In the genomic region with DNA sequence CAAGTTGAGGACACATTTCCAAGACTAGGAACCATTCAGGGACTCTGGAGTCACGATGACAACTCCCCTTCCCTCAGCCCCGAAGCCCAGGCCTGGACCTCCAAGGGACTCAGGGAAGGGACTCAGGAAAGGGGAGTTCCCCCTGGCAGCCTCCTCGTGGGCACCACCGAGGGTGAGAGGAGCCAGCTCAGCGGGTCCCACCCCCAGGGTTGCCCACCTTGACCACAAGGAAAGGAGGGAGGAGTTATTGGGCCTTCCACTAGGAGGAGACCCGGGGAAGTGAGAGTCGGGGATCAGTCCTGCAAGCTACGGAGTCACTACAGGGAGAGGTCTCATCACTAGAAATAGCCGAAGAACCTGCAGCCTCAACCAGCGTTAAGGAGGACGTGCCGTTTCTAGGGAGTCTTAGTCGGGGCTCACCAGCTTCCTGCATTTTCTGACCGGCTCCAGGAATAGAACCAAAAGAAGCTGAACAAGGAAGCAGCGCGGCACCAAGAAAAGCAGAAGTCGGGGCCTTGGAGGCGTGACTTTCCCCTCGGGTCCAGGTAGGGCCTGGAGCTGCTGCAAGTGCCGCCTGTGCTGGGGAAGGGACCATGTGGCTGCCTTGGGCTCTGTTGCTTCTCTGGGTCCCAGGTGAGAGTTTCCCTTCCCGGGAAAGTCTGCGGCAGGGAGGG, we compare ENCODE assay signal across 8 cellular contexts. TPM values are rescaled to one million over a fixed set of nuclear protein-coding genes. Genes with fewer than 3 reads are reported as not detected.
A peak's percentile ranks its signal among the peaks of the same experiment; 100 is the strongest.
DNase-seq lines count a peak whose midpoint lies in the region; ATAC-seq, FAIRE-seq and TF ChIP-seq lines count a peak whose summit lies in the region.

Gene CD300A (plus strand): TSS at position 524 of the 674 bp plus-strand sequence. CDS start 70 bp downstream, at position 594.

- TF ChIP-seq CTCF in GM12873 (IDR thresholded peaks at IDR 0.05; ENCODE audit: insufficient read depth, low read depth, low read length, missing control alignments): peak; percentile 6

- peaks cover 6% of the 10 kb centered on the region for H3K27me3 ChIP-seq in rectal smooth muscle tissue (ENCODE audit: control insufficient read depth, insufficient read depth, low read length)

- intact Hi-C loops in cardiac septum (cut with DNase I): loop anchor here (1.0 kb wide), 1 partner anchor 19 kb away; no protein-coding TSS in a partner anchor

- peak; percentile 50 for DNase-seq in OCI-M1 (lab: John Stamatoyannopoulos, UW)
- peak; percentile 91 for DNase-seq in cardiac septum (ENCODE audit: low spot score)
- DNase-seq in HTR-8/SVneo (ENCODE audit: insufficient read length, low spot score): no peak
- no peak for DNase-seq in NCI-H1417 (lab: John Stamatoyannopoulos, UW)

- H3K27ac ChIP-seq in rectal smooth muscle tissue (ENCODE audit: low read depth, low read length): no peak within 1 kb of the TSS

- H3K9ac ChIP-seq in rectal smooth muscle tissue (ENCODE audit: low read length): no peak within 1 kb of the TSS

- ATAC-seq in HG03097 (IDR thresholded peaks at IDR 0.05; ENCODE audit: low FRiP score, unreplicated experiment) (no peak), GM19467 (IDR thresholded peaks at IDR 0.05; ENCODE audit: unreplicated experiment) (no peak)

- H3K4me1 ChIP-seq in rectal smooth muscle tissue (ENCODE audit: control insufficient read depth, insufficient read depth, low read length): no peaks in the 10 kb centered on the region

- no peaks in the 10 kb centered on the region for H3K36me3 ChIP-seq in rectal smooth muscle tissue (ENCODE audit: control insufficient read depth, insufficient read depth, low read length)

- H3K4me3 ChIP-seq in rectal smooth muscle tissue (ENCODE audit: low read length): peak within 1 kb of the TSS; percentile 47

- FAIRE-seq in HTR-8/SVneo (lab: Jason Lieb, UNC): no peak

RNA-seq across cellular contexts. Expression of gene CD300A, which starts in this region (rescaled TPM):
- total RNA-seq in cardiac septum: 2.6 TPM

Comparison
In these comparisons a context has a peak if more than half of its experiments do, and no peak if none do; other contexts are left out.
1. DNase-seq: peak in OCI-M1 (single experiment) and cardiac septum (single experiment); none in HTR-8/SVneo (single experiment) and NCI-H1417 (0 of 3).